Comparison of ENCODE assay signal across 8 cellular contexts in genomic region chr20:45833030-45833882, GRCh38. TPM values are rescaled to one million over a fixed set of nuclear protein-coding genes. Genes with fewer than 3 reads are reported as not detected.
DNase-seq lines count a peak whose midpoint lies in the region; ATAC-seq and TF ChIP-seq lines count a peak whose summit lies in the region.

TSS of gene SNX21 (plus strand) at chr20:45833799. CDS start at chr20:45833920, 121 bp downstream.

- peak within 1 kb of the TSS; percentile 72 for H3K9ac ChIP-seq in SK-N-SH

- H3K27ac ChIP-seq in SK-N-SH (ENCODE audit: low read depth in 2 of 2, low read length in 1 of 2) (peak within 1 kb of the TSS; percentile 86 to 91), caudate nucleus (ENCODE audit: low read depth, low read length) (peak within 1 kb of the TSS; percentile 84)

- H3K36me3 ChIP-seq in GM06990 (ENCODE audit: control insufficient read depth, insufficient read depth, low read length) (no peaks in the 10 kb centered on the region; the same call in 1 of the 2 replicates), SK-N-SH (replicated peaks in 1 of 2; ENCODE audit: control insufficient read depth in 1 of 2, insufficient read depth in 2 of 2, low read length in 1 of 2) (peaks cover 3 to 4% of the 10 kb centered on the region in 2 experiments)

- H3K27ac Mint-ChIP-seq in IgD-negative memory B cell, result peak within 1 kb of the TSS in 1 of 3 donors; percentile 19

- no peaks in the 10 kb centered on the region for H4K20me1 ChIP-seq in SK-N-SH (ENCODE audit: insufficient read depth)

- H3K4me1 ChIP-seq in SK-N-SH (ENCODE audit: control insufficient read depth in 1 of 2, insufficient read depth in 2 of 2, low read depth in 1 of 2, low read length in 1 of 2), result peaks cover 8 to 31% of the 10 kb centered on the region in 2 experiments; a peak in 3 of 4 replicates

- H3K79me2 ChIP-seq in SK-N-SH (ENCODE audit: insufficient read depth), result peaks cover 23% of the 10 kb centered on the region; the same call in 1 of the 2 replicates

- H3K9me2 ChIP-seq in SK-N-SH, result no peaks in the 10 kb centered on the region

- H3K36me3 Mint-ChIP-seq in IgD-negative memory B cell, result no peaks in the 10 kb centered on the region

- ATAC-seq in HG03442 (IDR thresholded peaks at IDR 0.05; ENCODE audit: unreplicated experiment) (no peak), HG02588 (IDR thresholded peaks at IDR 0.05; ENCODE audit: unreplicated experiment) (no peak)

- H3K4me1 Mint-ChIP-seq in IgD-negative memory B cell, result peaks cover 5 to 6% (median 6%) of the 10 kb centered on the region in 3 donors

- DNase-seq in GM06990 (ENCODE audit: extremely low read depth, insufficient read length) (peak; percentile 54), SK-N-SH (peak; percentile 93), caudate nucleus (lab: John Stamatoyannopoulos, UW) (peak in 57 of 61 donors; percentile 17 to 83 (median 63)), retina (peak; percentile 91)

- CTCF ChIA-PET in SK-N-SH (lab: Yijun Ruan, JAX), result interaction anchor here (1.2 to 1.6 kb wide), 2 partner anchors 9 to 34 kb away, joined by 5 to 8 read pairs; no protein-coding TSS in a partner anchor

- H3K27me3 Mint-ChIP-seq in IgD-negative memory B cell, result peaks cover 3% of the 10 kb centered on the region

- TF ChIP-seq CTCF in GM06990 (IDR thresholded peaks at IDR 0.05; ENCODE audit: insufficient read depth, low read length, poor library complexity, severe bottlenecking) (no peak), SK-N-SH (IDR thresholded peaks at IDR 0.05) (no peak)

- H3K4me3 Mint-ChIP-seq in IgD-negative memory B cell, result peak within 1 kb of the TSS; percentile 74 to 95 (median 86)

- H2AFZ ChIP-seq in SK-N-SH (ENCODE audit: low read depth), result peak within 1 kb of the TSS; percentile 80

- H3F3A ChIP-seq in SK-N-SH (replicated peaks; ENCODE audit: insufficient read depth), result peaks cover 15% of the 10 kb centered on the region

- peak within 1 kb of the TSS; percentile 97 for H3K4me2 ChIP-seq in SK-N-SH

- WGBS in SK-N-SH (ENCODE audit: low lambda C conversion rate), result 26% methylated on average over 15 of the region's 35 CpGs

- peak within 1 kb of the TSS; percentile 71 for H3K4me3 ChIP-seq in GM06990 (replicated peaks; ENCODE audit: low read depth, low read length)
- peak within 1 kb of the TSS; percentile 68 to 85 for H3K4me3 ChIP-seq in SK-N-SH (ENCODE audit: low read depth in 2 of 2, low read length in 1 of 2)
- peak within 1 kb of the TSS; percentile 81 for H3K4me3 ChIP-seq in iPS-18c (ENCODE audit: insufficient read depth, low read depth, low read length)

- no peaks in the 10 kb centered on the region for H3K9me3 Mint-ChIP-seq in IgD-negative memory B cell

- H3K27me3 ChIP-seq in GM06990 (replicated peaks; ENCODE audit: control insufficient read depth, insufficient read depth, low read length), result no peaks in the 10 kb centered on the region
- H3K27me3 ChIP-seq in SK-N-SH (ENCODE audit: insufficient read depth), result no peaks in the 10 kb centered on the region

- TF ChIP-seq RAD21 in SK-N-SH (IDR thresholded peaks at IDR 0.05; ENCODE audit: low read length), result no peak

- POLR2A ChIA-PET in SK-N-SH (lab: Yijun Ruan, JAX), result interaction anchor here (0.5 to 1.4 kb wide), 10 partner anchors 13 to 1660 kb away, joined by 3 to 5 read pairs (median 4); partner anchors contain the start of genes DNTTIP1, UBE2C and WFDC3

- H3K9me3 ChIP-seq in SK-N-SH (no peaks in the 10 kb centered on the region), iPS-18c (ENCODE audit: control insufficient read depth, insufficient read depth, low read length) (no peaks in the 10 kb centered on the region)

- no peak for TF ChIP-seq EP300 in SK-N-SH (IDR thresholded peaks at IDR 0.05; ENCODE audit: borderline replicate concordance in 1 of 2, low read depth in 1 of 2, low read length in 1 of 2)

TF ChIP-seq in SK-N-SH, 30 proteins besides CTCF, POLR2A, EP300 and RAD21:
- TF ChIP-seq TAF1 (IDR thresholded peaks at IDR 0.05; ENCODE audit: borderline replicate concordance, low read depth, low read length) (peak; percentile 72; the same call in 1 of the 2 replicates), ZBTB33 (IDR thresholded peaks at IDR 0.05; ENCODE audit: borderline replicate concordance, low read depth) (peak; percentile 68; the same call in 1 of the 2 replicates), PBX3 (IDR thresholded peaks at IDR 0.05) (0 out of 2 replicates have a peak, but pooled peaks have one; percentile 10), NRF1 (IDR thresholded peaks at IDR 0.05; ENCODE audit: low read depth, low read length) (0 out of 2 replicates have a peak, but pooled peaks have one; percentile 27), YY1 (IDR thresholded peaks at IDR 0.05; ENCODE audit: low read depth) (no peak), FOXJ3 (CRISPR knock-in tag; IDR thresholded peaks at IDR 0.05) (no peak), IRF3 (IDR thresholded peaks at IDR 0.05; ENCODE audit: low read depth, low read length) (no peak), CHD2 (IDR thresholded peaks at IDR 0.05; ENCODE audit: low read length, partially characterized antibody) (peak; percentile 43), MXI1 (IDR thresholded peaks at IDR 0.05; ENCODE audit: low read depth, low read length) (0 out of 2 replicates have a peak, but pooled peaks have one; percentile 18)

RNA-seq across cellular contexts. Expression of gene SNX21, which starts in this region (rescaled TPM):
- polyA plus RNA-seq in IgD-negative memory B cell (2.4 TPM), SK-N-SH (2012; rRNA removed) (20.6 and 22.1 TPM in 2 replicates)
- 10.7 and 15.9 TPM in 2 replicates for polyA plus RNA-seq in SK-N-SH (2012; cell fraction: cytosol; rRNA removed)
- 40.5 and 107 TPM in 2 replicates for polyA plus RNA-seq in SK-N-SH (2012; cell fraction: nucleus; rRNA removed)
